Comparison of ENCODE assay signal across 8 cellular contexts in the genomic region with DNA sequence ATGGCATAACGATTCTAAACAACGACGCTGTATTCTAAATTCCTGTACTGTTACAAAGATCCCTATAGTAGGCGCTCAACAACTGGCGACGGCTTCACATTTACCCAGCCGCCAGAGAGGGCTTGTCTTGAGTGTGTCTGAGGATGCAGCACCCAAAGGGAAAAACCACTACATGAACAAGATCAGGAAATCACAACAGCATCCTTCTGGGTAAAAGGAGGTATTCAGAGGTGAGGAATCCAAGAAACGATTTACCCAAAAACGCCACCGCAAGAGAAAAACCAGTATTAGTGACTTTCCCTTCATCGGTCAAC. TPM values are rescaled to one million over a fixed set of nuclear protein-coding genes. Genes with fewer than 3 reads are reported as not detected.
A peak's percentile ranks its signal among the peaks of the same experiment; 100 is the strongest.
DNase-seq lines count a peak whose midpoint lies in the region; ATAC-seq and TF ChIP-seq lines count a peak whose summit lies in the region.

No MANE protein-coding gene starts in this region.

- peaks cover 23% of the 10 kb centered on the region for H3K4me1 Mint-ChIP-seq in activated CD4-positive, alpha-beta memory T cell treated with anti-CD3 and anti-CD28 coated beads, Interleukin-2, amount 10 ng/mL, durations not matched to agents 7 days and 5 days
- no peaks in the 10 kb centered on the region for H3K4me1 Mint-ChIP-seq in endodermal cell

- no peak overlapping the region for H3K27ac Mint-ChIP-seq in activated CD4-positive, alpha-beta memory T cell treated with anti-CD3 and anti-CD28 coated beads, Interleukin-2, amount 10 ng/mL, durations not matched to agents 7 days and 5 days
- H3K27ac Mint-ChIP-seq in endodermal cell = no peak overlapping the region

- TF ChIP-seq CTCF in endodermal cell (conservative IDR thresholded peaks at IDR 0.05) = peak; percentile 72

- CTCF ChIA-PET in activated CD4-positive, alpha-beta memory T cell treated with anti-CD3 and anti-CD28 coated beads, Interleukin-2, amount 10 ng/mL, durations not matched to agents 7 days and 5 days (lab: Charles Lee) = interaction anchor here (0.9 to 1.2 kb wide), 4 partner anchors 8 to 1176 kb away, joined by 3 to 4 read pairs (median 3); no protein-coding TSS in a partner anchor

- H3K4me3 ChIP-seq in endodermal cell (ENCODE audit: low read length) (peak overlapping the region; percentile 91), mesodermal cell (ENCODE audit: extremely low read depth, insufficient read depth, low read length, poor library complexity, severe bottlenecking) (peak overlapping the region; percentile 93)

- H3K27ac ChIP-seq in endodermal cell (ENCODE audit: low read depth, low read length) (peak overlapping the region; percentile 93), mesodermal cell (ENCODE audit: low read depth, low read length, severe bottlenecking) (peak overlapping the region; percentile 96)

- H3K4me1 ChIP-seq in endodermal cell (ENCODE audit: control insufficient read depth, insufficient read depth, low read length) (no peaks in the 10 kb centered on the region), mesodermal cell (ENCODE audit: control insufficient read depth, insufficient read depth, low read length, poor library complexity, severe bottlenecking) (no peaks in the 10 kb centered on the region)

- DNase-seq in COLO668 (lab: John Stamatoyannopoulos, UW; ENCODE audit: unreplicated experiment) (peak; percentile 59), NCI-H774 (lab: John Stamatoyannopoulos, UW) (peak; percentile 48), endodermal cell (peak; percentile 83)
- DNase-seq in activated CD4-positive, alpha-beta memory T cell treated with anti-CD3 and anti-CD28 coated beads, Interleukin-2, amount 10 ng/mL, durations not matched to agents 7 days and 5 days = peak; percentile 72
- peak; percentile 14 to 43 for DNase-seq in stimulated activated CD8-positive, alpha-beta memory T cell treated with anti-CD3 and anti-CD28 coated beads, Interleukin-15, amount 100 ng/mL, for 4 hours (ENCODE audit: low read depth in 2 of 2)

- H3K9ac ChIP-seq in endodermal cell (ENCODE audit: extremely low read depth, low read length, poor library complexity, severe bottlenecking) = peak overlapping the region; percentile 97

- H3K27me3 ChIP-seq in endodermal cell (ENCODE audit: control insufficient read depth, insufficient read depth, low read length, poor library complexity, severe bottlenecking) = no peaks in the 10 kb centered on the region

- no peak overlapping the region for H3K4me3 Mint-ChIP-seq in activated CD4-positive, alpha-beta memory T cell treated with anti-CD3 and anti-CD28 coated beads, Interleukin-2, amount 10 ng/mL, durations not matched to agents 7 days and 5 days
- H3K4me3 Mint-ChIP-seq in endodermal cell = no peak overlapping the region

- POLR2A ChIA-PET in activated CD4-positive, alpha-beta memory T cell treated with anti-CD3 and anti-CD28 coated beads, Interleukin-2, amount 10 ng/mL, durations not matched to agents 7 days and 5 days (lab: Charles Lee) = interaction anchor here (0.9 to 2.5 kb wide), 6 partner anchors 13 to 345 kb away, joined by 3 to 10 read pairs (median 6); a partner anchor contains a TSS

- H3K36me3 Mint-ChIP-seq in activated CD4-positive, alpha-beta memory T cell treated with anti-CD3 and anti-CD28 coated beads, Interleukin-2, amount 10 ng/mL, durations not matched to agents 7 days and 5 days (ENCODE audit: low read depth) = peaks cover 30% of the 10 kb centered on the region
- H3K36me3 Mint-ChIP-seq in endodermal cell (ENCODE audit: low read depth) = peaks cover 33% of the 10 kb centered on the region

- no peaks in the 10 kb centered on the region for H3K9me3 Mint-ChIP-seq in activated CD4-positive, alpha-beta memory T cell treated with anti-CD3 and anti-CD28 coated beads, Interleukin-2, amount 10 ng/mL, durations not matched to agents 7 days and 5 days
- peaks cover 8% of the 10 kb centered on the region for H3K9me3 Mint-ChIP-seq in endodermal cell

- ATAC-seq in GM19452 (IDR thresholded peaks at IDR 0.05; ENCODE audit: unreplicated experiment) (peak; percentile 74), HG03571 (IDR thresholded peaks at IDR 0.05; ENCODE audit: unreplicated experiment) (peak; percentile 75)

- H3K36me3 ChIP-seq in endodermal cell (ENCODE audit: control insufficient read depth, insufficient read depth, low read length) = peaks cover 17% of the 10 kb centered on the region
- peaks cover 38% of the 10 kb centered on the region for H3K36me3 ChIP-seq in mesodermal cell (ENCODE audit: control insufficient read depth, insufficient read depth, low read length)

- WGBS in endodermal cell (ENCODE audit: insufficient coverage in 1 of 2, insufficient read length in 1 of 2), 2 experiments = 0 to 1% methylated on average over 7 to 11 of the region's 11 CpGs
- 0% methylated on average over 2 to 3 of the region's 11 CpGs for WGBS in mesodermal cell (ENCODE audit: insufficient coverage in 2 of 2), 2 experiments

- peaks cover 13% of the 10 kb centered on the region for H3K9me3 ChIP-seq in endodermal cell (ENCODE audit: control insufficient read depth, low read length)
- peaks cover 8% of the 10 kb centered on the region for H3K9me3 ChIP-seq in mesodermal cell (ENCODE audit: control insufficient read depth, low read length)

- H3K27me3 Mint-ChIP-seq in activated CD4-positive, alpha-beta memory T cell treated with anti-CD3 and anti-CD28 coated beads, Interleukin-2, amount 10 ng/mL, durations not matched to agents 7 days and 5 days = no peaks in the 10 kb centered on the region
- H3K27me3 Mint-ChIP-seq in endodermal cell (ENCODE audit: insufficient read depth) = no peaks in the 10 kb centered on the region

RNA-seq across cellular contexts. Expression of a gene that starts 0.7 kb away (rescaled TPM):
- 10 to 100 TPM; 19.6 to 19.9 TPM for total RNA-seq in activated CD4-positive, alpha-beta memory T cell treated with anti-CD3 and anti-CD28 coated beads, Interleukin-2, amount 10 ng/mL, durations not matched to agents 7 days and 5 days
- 10 to 100 TPM; 13.5 to 19.3 TPM for total RNA-seq in endodermal cell
- polyA plus RNA-seq in endodermal cell (2013, experiment 1 of 2) = 18.9 TPM
- polyA plus RNA-seq in endodermal cell (2013, experiment 2 of 2) = 17.8 TPM
- polyA plus RNA-seq in mesodermal cell (2013, experiment 1 of 2) = 17.2 TPM
- 20.0 TPM for polyA plus RNA-seq in mesodermal cell (2013, experiment 2 of 2)

RNA-seq across cellular contexts. Expression of a gene that starts 43.1 kb away (rescaled TPM):
- total RNA-seq in activated CD4-positive, alpha-beta memory T cell treated with anti-CD3 and anti-CD28 coated beads, Interleukin-2, amount 10 ng/mL, durations not matched to agents 7 days and 5 days = 10 to 100 TPM; 76.6 to 77.7 TPM
- total RNA-seq in endodermal cell = 10 to 100 TPM; 47.7 to 50.4 TPM
- 28.2 TPM for polyA plus RNA-seq in endodermal cell (2013, experiment 1 of 2)
- 28.5 TPM for polyA plus RNA-seq in endodermal cell (2013, experiment 2 of 2)
- 25.4 TPM for polyA plus RNA-seq in mesodermal cell (2013, experiment 1 of 2)
- polyA plus RNA-seq in mesodermal cell (2013, experiment 2 of 2) = 32.0 TPM

Comparison
In these comparisons a context has a peak if more than half of its experiments do, and no peak if none do; other contexts are left out.
1. Peak in every context shown above with its lines: DNase-seq, ATAC-seq, H3K4me3 ChIP-seq and H3K27ac ChIP-seq.
2. DNase-seq: peak in every context shown above with its lines; median percentile 83 in endodermal cell; 72 in activated CD4-positive, alpha-beta memory T cell treated with anti-CD3 and anti-CD28 coated beads, Interleukin-2, amount 10 ng/mL, durations not matched to agents 7 days and 5 days; 59 in COLO668; 48 in NCI-H774; 28 in stimulated activated CD8-positive, alpha-beta memory T cell treated with anti-CD3 and anti-CD28 coated beads, Interleukin-15, amount 100 ng/mL, for 4 hours.